Comparison of ENCODE assay signal across 2 cellular contexts in the genomic region with DNA sequence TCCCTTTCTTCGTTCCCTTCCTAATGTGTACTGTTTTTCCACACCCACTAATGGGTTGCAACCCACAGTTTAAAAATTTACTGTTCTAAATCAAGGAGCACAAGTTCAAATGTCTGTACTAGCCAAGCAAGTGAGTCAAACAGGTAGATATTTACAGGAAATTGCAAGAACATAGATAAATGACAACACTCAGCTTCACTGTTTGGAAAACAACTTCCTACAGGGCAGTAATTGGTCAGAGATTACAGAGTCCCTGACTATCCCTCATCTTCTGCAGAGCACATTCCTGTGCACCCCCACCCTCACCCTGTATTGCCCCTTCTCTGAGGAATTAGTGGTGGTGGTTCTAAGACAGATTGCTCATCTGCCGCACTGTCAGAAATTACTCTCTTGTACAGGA.
TF ChIP-seq lines count a peak whose summit lies in the region.

No MANE protein-coding gene starts in this region.

TF ChIP-seq in liver, 16 proteins besides CTCF, POLR2A, EP300 and RAD21:
- TF ChIP-seq, protein P1, sequence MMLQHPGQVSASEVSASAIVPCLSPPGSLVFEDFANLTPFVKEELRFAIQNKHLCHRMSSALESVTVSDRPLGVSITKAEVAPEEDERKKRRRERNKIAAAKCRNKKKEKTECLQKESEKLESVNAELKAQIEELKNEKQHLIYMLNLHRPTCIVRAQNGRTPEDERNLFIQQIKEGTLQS (IDR thresholded peaks at IDR 0.05): no peak
- no peak for TF ChIP-seq FOXA1 (IDR thresholded peaks at IDR 0.05)
- peak in 1 of 2 donors; percentile 29 for TF ChIP-seq HNF4A (conservative IDR thresholded peaks at IDR 0.05)
- peak; percentile 9 to 42 for TF ChIP-seq RXRA (IDR thresholded peaks at IDR 0.05)
- TF ChIP-seq SP1 (IDR thresholded peaks at IDR 0.05): peak; percentile 19
- TF ChIP-seq, protein P2, sequence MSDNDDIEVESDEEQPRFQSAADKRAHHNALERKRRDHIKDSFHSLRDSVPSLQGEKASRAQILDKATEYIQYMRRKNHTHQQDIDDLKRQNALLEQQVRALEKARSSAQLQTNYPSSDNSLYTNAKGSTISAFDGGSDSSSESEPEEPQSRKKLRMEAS (IDR thresholded peaks at IDR 0.05): peak; percentile 23
- no peak for TF ChIP-seq HNF4G (IDR thresholded peaks at IDR 0.05)
- peak; percentile 0 for TF ChIP-seq YY1 (IDR thresholded peaks at IDR 0.05)
- TF ChIP-seq REST (IDR thresholded peaks at IDR 0.05): no peak

TF ChIP-seq in HepG2, 621 proteins besides CTCF, POLR2A, EP300 and RAD21:
- TF ChIP-seq NFE2 (CRISPR knock-in tag; IDR thresholded peaks at IDR 0.05): no peak
- no peak for TF ChIP-seq ZNF776 (CRISPR knock-in tag; IDR thresholded peaks at IDR 0.05)
- no peak for TF ChIP-seq ZNF703 (CRISPR knock-in tag; IDR thresholded peaks at IDR 0.05; ENCODE audit: borderline replicate concordance)
- TF ChIP-seq JUN (CRISPR knock-in tag; IDR thresholded peaks at IDR 0.05): no peak
- TF ChIP-seq ISX (CRISPR knock-in tag; conservative IDR thresholded peaks at IDR 0.05): no peak
- TF ChIP-seq, protein P3, sequence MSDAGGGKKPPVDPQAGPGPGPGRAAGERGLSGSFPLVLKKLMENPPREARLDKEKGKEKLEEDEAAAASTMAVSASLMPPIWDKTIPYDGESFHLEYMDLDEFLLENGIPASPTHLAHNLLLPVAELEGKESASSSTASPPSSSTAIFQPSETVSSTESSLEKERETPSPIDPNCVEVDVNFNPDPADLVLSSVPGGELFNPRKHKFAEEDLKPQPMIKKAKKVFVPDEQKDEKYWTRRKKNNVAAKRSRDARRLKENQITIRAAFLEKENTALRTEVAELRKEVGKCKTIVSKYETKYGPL (CRISPR knock-in tag; IDR thresholded peaks at IDR 0.05): no peak
- no peak for TF ChIP-seq ZNF788 (CRISPR knock-in tag; IDR thresholded peaks at IDR 0.05; ENCODE audit: borderline replicate concordance)
- no peak for TF ChIP-seq HNF4G (IDR thresholded peaks at IDR 0.05; ENCODE audit: borderline replicate concordance, low read depth, low read length)
- no peak for TF ChIP-seq HNF4G (CRISPR knock-in tag; IDR thresholded peaks at IDR 0.05; ENCODE audit: borderline replicate concordance, low read depth)
- TF ChIP-seq U2AF1 (optimal IDR thresholded peaks at IDR 0.05; ENCODE audit: low read depth, low read length): no peak
- no peak for TF ChIP-seq FLYWCH1 (CRISPR knock-in tag; IDR thresholded peaks at IDR 0.05)
- no peak for TF ChIP-seq ZBTB1 (CRISPR knock-in tag; IDR thresholded peaks at IDR 0.05; ENCODE audit: borderline replicate concordance)
- TF ChIP-seq, protein P4, sequence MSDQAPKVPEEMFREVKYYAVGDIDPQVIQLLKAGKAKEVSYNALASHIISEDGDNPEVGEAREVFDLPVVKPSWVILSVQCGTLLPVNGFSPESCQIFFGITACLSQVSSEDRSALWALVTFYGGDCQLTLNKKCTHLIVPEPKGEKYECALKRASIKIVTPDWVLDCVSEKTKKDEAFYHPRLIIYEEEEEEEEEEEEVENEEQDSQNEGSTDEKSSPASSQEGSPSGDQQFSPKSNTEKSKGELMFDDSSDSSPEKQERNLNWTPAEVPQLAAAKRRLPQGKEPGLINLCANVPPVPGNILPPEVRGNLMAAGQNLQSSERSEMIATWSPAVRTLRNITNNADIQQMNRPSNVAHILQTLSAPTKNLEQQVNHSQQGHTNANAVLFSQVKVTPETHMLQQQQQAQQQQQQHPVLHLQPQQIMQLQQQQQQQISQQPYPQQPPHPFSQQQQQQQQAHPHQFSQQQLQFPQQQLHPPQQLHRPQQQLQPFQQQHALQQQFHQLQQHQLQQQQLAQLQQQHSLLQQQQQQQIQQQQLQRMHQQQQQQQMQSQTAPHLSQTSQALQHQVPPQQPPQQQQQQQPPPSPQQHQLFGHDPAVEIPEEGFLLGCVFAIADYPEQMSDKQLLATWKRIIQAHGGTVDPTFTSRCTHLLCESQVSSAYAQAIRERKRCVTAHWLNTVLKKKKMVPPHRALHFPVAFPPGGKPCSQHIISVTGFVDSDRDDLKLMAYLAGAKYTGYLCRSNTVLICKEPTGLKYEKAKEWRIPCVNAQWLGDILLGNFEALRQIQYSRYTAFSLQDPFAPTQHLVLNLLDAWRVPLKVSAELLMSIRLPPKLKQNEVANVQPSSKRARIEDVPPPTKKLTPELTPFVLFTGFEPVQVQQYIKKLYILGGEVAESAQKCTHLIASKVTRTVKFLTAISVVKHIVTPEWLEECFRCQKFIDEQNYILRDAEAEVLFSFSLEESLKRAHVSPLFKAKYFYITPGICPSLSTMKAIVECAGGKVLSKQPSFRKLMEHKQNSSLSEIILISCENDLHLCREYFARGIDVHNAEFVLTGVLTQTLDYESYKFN (CRISPR knock-in tag; conservative IDR thresholded peaks at IDR 0.05): no peak
- no peak for TF ChIP-seq BCLAF1 (IDR thresholded peaks at IDR 0.05)
- TF ChIP-seq CEBPB (IDR thresholded peaks at IDR 0.05; ENCODE audit: borderline replicate concordance, low read depth, low read length): no peak
- TF ChIP-seq POGZ (CRISPR knock-in tag; IDR thresholded peaks at IDR 0.05): no peak
- no peak for TF ChIP-seq ZFP37 (CRISPR knock-in tag; IDR thresholded peaks at IDR 0.05; ENCODE audit: borderline replicate concordance)
- TF ChIP-seq, protein P5, sequence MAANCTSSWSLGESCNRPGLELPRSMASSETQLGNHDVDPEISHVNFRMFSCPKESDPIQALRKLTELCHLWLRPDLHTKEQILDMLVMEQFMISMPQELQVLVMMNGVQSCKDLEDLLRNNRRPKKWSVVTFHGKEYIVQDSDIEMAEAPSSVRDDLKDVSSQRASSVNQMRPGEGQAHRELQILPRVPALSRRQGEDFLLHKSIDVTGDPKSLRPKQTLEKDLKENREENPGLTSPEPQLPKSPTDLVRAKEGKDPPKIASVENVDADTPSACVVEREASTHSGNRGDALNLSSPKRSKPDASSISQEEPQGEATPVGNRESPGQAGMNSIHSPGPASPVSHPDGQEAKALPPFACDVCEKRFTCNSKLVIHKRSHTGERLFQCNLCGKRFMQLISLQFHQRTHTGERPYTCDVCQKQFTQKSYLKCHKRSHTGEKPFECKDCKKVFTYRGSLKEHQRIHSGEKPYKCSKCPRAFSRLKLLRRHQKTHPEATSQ (CRISPR knock-in tag; IDR thresholded peaks at IDR 0.05; ENCODE audit: borderline replicate concordance): no peak
- TF ChIP-seq ZNF274 (CRISPR knock-in tag; IDR thresholded peaks at IDR 0.05): no peak
TF ChIP-seq in HepG2: peak in this region for 0.
